In genomic region chr14:52949711-52950409, GRCh38 we compare ENCODE assay signal across 9 cellular contexts. TPM values are rescaled to one million over a fixed set of nuclear protein-coding genes. Genes with fewer than 3 reads are reported as not detected.
DNase-seq lines count a peak whose midpoint lies in the region; FAIRE-seq and TF ChIP-seq lines count a peak whose summit lies in the region.
"Had no signal": no experiment of that assay in that cellular context is flagged by ENCODE, and none has a peak within 500 bp of the region (broad histone marks: within the 10 kb centered on the region; RNA-seq: fewer than 3 reads in every experiment).

No MANE protein-coding gene starts in this region.

- H3K9me1 ChIP-seq in keratinocyte (ENCODE audit: control insufficient read depth, extremely low read depth, insufficient read depth, low read length), result no peaks in the 10 kb centered on the region

- H4K20me1 ChIP-seq in keratinocyte (ENCODE audit: control insufficient read depth, extremely low read depth, insufficient read depth, low read length) (no peaks in the 10 kb centered on the region), OCI-LY7 (ENCODE audit: insufficient read depth, low read length) (no peaks in the 10 kb centered on the region)

- peak overlapping the region; percentile 94 for H3K4me3 Mint-ChIP-seq in MCF 10A (ENCODE audit: unreplicated experiment)

- H3K9me3 ChIP-seq in keratinocyte (ENCODE audit: control insufficient read depth, low read depth, low read length) (no peaks in the 10 kb centered on the region), spleen (no peaks in the 10 kb centered on the region), OCI-LY7 (ENCODE audit: low read length) (no peaks in the 10 kb centered on the region)

- H3K9me2 ChIP-seq in OCI-LY7 (ENCODE audit: insufficient read depth, low read length), result no peaks in the 10 kb centered on the region

- intact Hi-C loops in MCF 10A (cut with micrococcal nuclease), result loop anchor here (1.0 to 2.0 kb wide), 2 partner anchors 72 to 77 kb away; no protein-coding TSS in a partner anchor
- intact Hi-C loops in spleen (cut with DNase I; ENCODE audit: low total_unique reads), result no loop called here
- intact Hi-C loops in OCI-LY7 (cut with micrococcal nuclease; ENCODE audit: unreplicated experiment), result no loop called here

- H3K36me3 ChIP-seq in keratinocyte (ENCODE audit: control insufficient read depth in 2 of 2, extremely low read depth in 1 of 2, insufficient read depth in 2 of 2, low read length in 2 of 2) (no peaks in the 10 kb centered on the region), spleen (peaks cover 0 to 6% (median 0%) of the 10 kb centered on the region in 6 donors), OCI-LY7 (ENCODE audit: insufficient read depth, low read length) (no peaks in the 10 kb centered on the region)

- peak overlapping the region; percentile 32 for H3K27ac ChIP-seq in keratinocyte (ENCODE audit: control insufficient read depth, insufficient read depth, low read length)
- H3K27ac ChIP-seq in spleen, result peak overlapping the region; percentile 72 to 96 (median 93)
- H3K27ac ChIP-seq in OCI-LY7 (ENCODE audit: low read depth, low read length, poor library complexity, severe bottlenecking), result no peak overlapping the region

- H3K27ac Mint-ChIP-seq in MCF 10A (ENCODE audit: low read depth, unreplicated experiment), result peak overlapping the region; percentile 90

- peak; percentile 49 for FAIRE-seq in keratinocyte (lab: Jason Lieb, UNC)
- FAIRE-seq: TTC549 had no signal

- H3K9ac ChIP-seq in keratinocyte (ENCODE audit: control insufficient read depth, extremely low read depth, insufficient read depth, low read length), result peak overlapping the region; percentile 69

- TF ChIP-seq CTCF in MCF 10A (IDR thresholded peaks at IDR 0.05; ENCODE audit: unreplicated experiment), result no peak
- no peak for TF ChIP-seq CTCF in keratinocyte (optimal IDR thresholded peaks at IDR 0.05 in 1 of 3, IDR thresholded peaks at IDR 0.05 in 1 of 3, conservative IDR thresholded peaks at IDR 0.05 in 1 of 3; ENCODE audit: extremely low read depth in 1 of 3, insufficient read depth in 2 of 3, low read length in 3 of 3)
- TF ChIP-seq CTCF in spleen (IDR thresholded peaks at IDR 0.05 in 8 of 11, conservative IDR thresholded peaks at IDR 0.05 in 3 of 11), result peak in 1 of 11 experiments; percentile 5
- no peak for TF ChIP-seq CTCF in OCI-LY7 (conservative IDR thresholded peaks at IDR 0.05; ENCODE audit: low read length)

- H3K79me2 ChIP-seq in keratinocyte (ENCODE audit: control insufficient read depth, insufficient read depth, low read length) (peaks cover 3% of the 10 kb centered on the region), OCI-LY7 (ENCODE audit: insufficient read depth, low read depth, low read length) (no peaks in the 10 kb centered on the region)

- no peaks in the 10 kb centered on the region for H3K27me3 Mint-ChIP-seq in MCF 10A (ENCODE audit: insufficient read depth, unreplicated experiment)

- DNase-seq in DMS79 treated with DMSO at 0.1 percent for 48 hours (lab: John Stamatoyannopoulos, UW) (peak; percentile 69), NCI-H1417 (lab: John Stamatoyannopoulos, UW) (peak in 2 of 3 experiments; percentile 67 to 84), MCF 10A (ENCODE audit: unreplicated experiment) (peak; percentile 65), keratinocyte (ENCODE audit: low read depth, low spot score) (no peak), spleen (no peak), HT-29 (ENCODE audit: low spot score) (no peak), NCI-H1930 (lab: John Stamatoyannopoulos, UW) (no peak), OCI-LY7 (ENCODE audit: low spot score) (no peak)

- POLR2A ChIA-PET in MCF 10A (lab: Yijun Ruan, JAX), result interaction anchor here (0.9 to 4.7 kb wide), 14 partner anchors 10 to 115 kb away, joined by 3 to 38 read pairs (median 8); no protein-coding TSS in a partner anchor
- POLR2A ChIA-PET in OCI-LY7 (lab: Charles Lee), result interaction anchor here (0.7 to 1.0 kb wide), 4 partner anchors 18 to 295 kb away, joined by 3 to 7 read pairs (median 4); no protein-coding TSS in a partner anchor

- peaks cover 23% of the 10 kb centered on the region for H3K36me3 Mint-ChIP-seq in MCF 10A (ENCODE audit: insufficient read depth, unreplicated experiment)

- CTCF ChIA-PET in MCF 10A (lab: Yijun Ruan, JAX) (interaction anchor here (2.4 kb wide), 1 partner anchor 11 kb away, joined by 14 read pairs; no protein-coding TSS in a partner anchor), OCI-LY7 (lab: Charles Lee; ENCODE audit: unreplicated experiment) (no interaction called here)

- peaks cover 14% of the 10 kb centered on the region for H3K4me1 ChIP-seq in keratinocyte (ENCODE audit: control insufficient read depth, extremely low read depth, insufficient read depth, low read length)
- peaks cover 9 to 54% (median 25%) of the 10 kb centered on the region in 6 donors for H3K4me1 ChIP-seq in spleen
- H3K4me1 ChIP-seq in OCI-LY7 (ENCODE audit: insufficient read depth, low read length, poor library complexity, severe bottlenecking), result no peaks in the 10 kb centered on the region

- no peak for TF ChIP-seq POLR2A in spleen (IDR thresholded peaks at IDR 0.05)

- H3K4me3 ChIP-seq in keratinocyte (ENCODE audit: control insufficient read depth in 2 of 3, extremely low read depth in 1 of 3, insufficient read depth in 2 of 3, low read depth in 1 of 3, low read length in 3 of 3) (peak overlapping the region; percentile 69 to 88 (median 86)), spleen (peak overlapping the region; percentile 60 to 82 (median 72)), OCI-LY7 (ENCODE audit: low read depth, low read length, poor library complexity, severe bottlenecking) (no peak overlapping the region)

- H3K4me1 Mint-ChIP-seq in MCF 10A (ENCODE audit: insufficient read depth, unreplicated experiment), result peaks cover 16% of the 10 kb centered on the region

- WGBS in spleen, 5 donors, result 4 to 8% (median 6%) methylated on average over 24 of the region's 24 CpGs

- H2AFZ ChIP-seq in keratinocyte (ENCODE audit: control insufficient read depth, low read length) (peak overlapping the region; percentile 75), OCI-LY7 (ENCODE audit: low read length) (no peak overlapping the region)

- H3K4me2 ChIP-seq in keratinocyte (ENCODE audit: control insufficient read depth, extremely low read depth, insufficient read depth, low read depth, low read length) (peak overlapping the region; percentile 91), OCI-LY7 (ENCODE audit: low read length) (no peak overlapping the region)

- TSS peak; percentile 44 for BruUV-seq in MCF 10A (replicated peaks; lab: Mats Ljungman, UMichigan)
- BruUV-seq in OCI-LY7 (replicated peaks; lab: Mats Ljungman, UMichigan), result no TSS peak

- H3K27me3 ChIP-seq in keratinocyte (ENCODE audit: control insufficient read depth, extremely low read depth, insufficient read depth, low read length) (no peaks in the 10 kb centered on the region), spleen (replicated peaks in 1 of 7) (peaks cover 0 to 79% (median 35%) of the 10 kb centered on the region in 7 donors)

- dilution Hi-C loops in keratinocyte (cut with MboI; ENCODE audit: extremely low pct_ligation_motif_present, low sequenced_read_pairs), result no loop called here

- no peaks in the 10 kb centered on the region for H3K9me3 Mint-ChIP-seq in MCF 10A (ENCODE audit: unreplicated experiment)

RNA-seq across cellular contexts. Expression of gene FERMT2, which starts 1.0 kb away (rescaled TPM):
- 62.2 and 62.7 TPM in 2 replicates for total RNA-seq in MCF 10A (2022)
- 9.7 to 19.6 TPM (median 15.0 TPM) in 3 replicates for polyA plus RNA-seq in keratinocyte
- 23.4 TPM for polyA plus RNA-seq in keratinocyte (2011; ENCODE audit: low read depth)
- polyA plus RNA-seq in keratinocyte (2011; cell fraction: cytosol; rRNA removed), result 10.9 and 20.5 TPM in 2 replicates
- 23.4 and 34.5 TPM in 2 replicates for polyA plus RNA-seq in keratinocyte (2011; cell fraction: nucleus; rRNA removed)
- polyA plus RNA-seq in keratinocyte (2012; ENCODE audit: low replicate concordance), result 6.4 and 12.0 TPM in 2 replicates
- 8.0 to 16.8 TPM (median 10.6 TPM) in 3 replicates for polyA minus RNA-seq in keratinocyte
- 13.6 TPM for polyA minus RNA-seq in keratinocyte (2011; cell fraction: cytosol; rRNA and poly(A)+ RNA removed)
- polyA minus RNA-seq in keratinocyte (2011; cell fraction: nucleus; rRNA and poly(A)+ RNA removed), result 12.3 and 21.5 TPM in 2 replicates
- total RNA-seq in spleen, result 10 to 100 TPM; 39.0 to 94.5 (median 55.5) TPM
- 10 to 100 TPM; 10.5 to 17.8 (median 12.0) TPM for polyA plus RNA-seq in spleen
- total RNA-seq in HT-29 (2014; rRNA removed; shearing (Covaris generic)), result not detected in 2 replicates
- not detected in 2 replicates for total RNA-seq in OCI-LY7 (2014; rRNA removed; shearing (Covaris generic))
- total RNA-seq in OCI-LY7 (2022), result not detected in 2 replicates

Comparison
In these comparisons a context has a peak if more than half of its experiments do, and no peak if none do; other contexts are left out.
1. DNase-seq: peak in DMS79 treated with DMSO at 0.1 percent for 48 hours (single experiment), NCI-H1417 (2 of 3) and MCF 10A (single experiment); none in keratinocyte (single experiment), spleen (single experiment), HT-29 (single experiment), NCI-H1930 (0 of 2) and OCI-LY7 (single experiment).
2. RNA of gene FERMT2, which starts 1.0 kb away (total RNA-seq): 62.2 to 62.7 TPM in MCF 10A and 39.0 to 94.5 TPM in spleen; not detected in OCI-LY7 and not detected in HT-29; every median in the first group is over 10 times any median in the second.